ENCODE assay signal across 8 cellular contexts in genomic region chr18:35050004-35050623, GRCh38. TPM values are rescaled to one million over a fixed set of nuclear protein-coding genes. Genes with fewer than 3 reads are reported as not detected.
DNase-seq lines count a peak whose midpoint lies in the region; ATAC-seq and TF ChIP-seq lines count a peak whose summit lies in the region.

No MANE protein-coding gene starts in this region.

- H3K4me1 ChIP-seq in BLaER1 (peaks cover 57% of the 10 kb centered on the region), right cardiac atrium (ENCODE audit: control insufficient read depth, insufficient read depth, low read length) (peaks cover 20% of the 10 kb centered on the region)

- peaks cover 47% of the 10 kb centered on the region for H4K20me1 ChIP-seq in BLaER1

- no peak for TF ChIP-seq CTCF in NB4 (IDR thresholded peaks at IDR 0.05; ENCODE audit: low read depth, low read length)

- no peak for TF ChIP-seq POLR2A in NB4 (IDR thresholded peaks at IDR 0.05; ENCODE audit: extremely low read depth, insufficient read length)

- H3K4me3 ChIP-seq in BLaER1, result 0 out of 2 replicates have a peak overlapping the region, but pooled peaks have one; percentile 24
- H3K4me3 ChIP-seq in NB4 (ENCODE audit: low read depth, low read length), result no peak overlapping the region
- H3K4me3 ChIP-seq in right cardiac atrium (ENCODE audit: low read length), result peak overlapping the region; percentile 4

- intact Hi-C loops in right cardiac atrium (cut with DNase I), result loop anchor here in 1 of 4 donors (10.0 kb wide), 1 partner anchor 75 kb away; no protein-coding TSS in a partner anchor

- peaks cover 18% of the 10 kb centered on the region for H3K9me3 ChIP-seq in BLaER1
- H3K9me3 ChIP-seq in right cardiac atrium (ENCODE audit: control insufficient read depth, low read length), result no peaks in the 10 kb centered on the region

- no peaks in the 10 kb centered on the region for H3K27me3 ChIP-seq in BLaER1
- no peaks in the 10 kb centered on the region for H3K27me3 ChIP-seq in right cardiac atrium (ENCODE audit: control insufficient read depth, insufficient read depth)

- H3K4me2 ChIP-seq in BLaER1, result peak overlapping the region; percentile 88

- ATAC-seq in GM19452 (IDR thresholded peaks at IDR 0.05; ENCODE audit: unreplicated experiment) (peak; percentile 38), right cardiac atrium (peak; percentile 9 to 10), HG03521 (IDR thresholded peaks at IDR 0.05; ENCODE audit: unreplicated experiment) (no peak)

- peaks cover 7% of the 10 kb centered on the region; the same call in 1 of the 2 replicates for H3K36me3 ChIP-seq in BLaER1

- H3K27ac ChIP-seq in BLaER1, result peak overlapping the region; percentile 76
- no peak overlapping the region for H3K27ac ChIP-seq in right cardiac atrium (ENCODE audit: low read length)

- WGBS in right cardiac atrium, result 57% methylated on average over 1 of the region's 1 CpG

- peak overlapping the region; percentile 49 for H3K9ac ChIP-seq in BLaER1

- DNase-seq in NB4 (ENCODE audit: low read depth), result peak; percentile 13
- no peak for DNase-seq in right cardiac atrium
- DNase-seq in HuH-7.5 (ENCODE audit: low spot score), result no peak
- DNase-seq in AG08395 (ENCODE audit: low spot score), result no peak
- DNase-seq in amygdala (lab: John Stamatoyannopoulos, UW), result no peak

RNA-seq across cellular contexts. Expression of gene MAPRE2, which starts 8.9 kb away (rescaled TPM):
- 100 to 1,000 TPM in 1 of 4 donors, 10 to 100 TPM in 3; 86.2 to 108 (median 92.0) TPM for total RNA-seq in right cardiac atrium
- polyA plus RNA-seq in right cardiac atrium, result 52.8 TPM
